11 cellular contexts compared by ENCODE assay signal in the genomic region with DNA sequence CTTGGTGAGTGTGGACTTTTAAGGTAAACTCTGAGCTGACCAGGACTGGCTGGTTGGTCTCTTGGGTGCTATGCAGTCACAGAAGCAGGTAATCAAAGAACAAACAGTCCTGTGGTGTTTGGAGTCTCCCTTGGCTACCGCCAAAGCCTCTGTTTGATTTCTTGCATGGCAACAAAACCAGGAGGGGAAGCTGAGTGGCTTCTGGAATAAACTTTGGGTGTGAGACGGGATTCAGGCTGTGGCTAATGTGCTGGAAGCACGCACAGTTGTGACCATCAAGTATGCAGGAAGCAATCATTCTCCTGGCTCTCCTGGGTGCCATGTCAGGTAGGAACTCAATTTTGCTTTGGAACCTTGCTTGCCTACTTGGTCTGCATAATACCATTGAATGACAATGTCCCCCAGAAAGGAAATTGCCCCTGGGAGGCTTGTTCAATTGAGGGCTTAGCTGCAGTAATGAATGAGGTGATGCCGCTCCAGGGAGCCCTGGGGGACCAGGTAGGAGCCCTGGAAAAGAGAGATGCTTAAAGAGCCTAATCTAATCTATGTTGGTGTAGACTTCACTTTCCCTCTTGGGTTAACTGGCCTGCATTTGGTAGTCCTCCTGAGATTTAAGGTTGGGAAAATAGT. TPM values are rescaled to one million over a fixed set of nuclear protein-coding genes. Genes with fewer than 3 reads are reported as not detected.
DNase-seq lines count a peak whose midpoint lies in the region; ATAC-seq and TF ChIP-seq lines count a peak whose summit lies in the region.
"Had no signal": no experiment of that assay in that cellular context is flagged by ENCODE, and none has a peak within 500 bp of the region (broad histone marks: within the 10 kb centered on the region; RNA-seq: fewer than 3 reads in every experiment).

A gene with protein sequence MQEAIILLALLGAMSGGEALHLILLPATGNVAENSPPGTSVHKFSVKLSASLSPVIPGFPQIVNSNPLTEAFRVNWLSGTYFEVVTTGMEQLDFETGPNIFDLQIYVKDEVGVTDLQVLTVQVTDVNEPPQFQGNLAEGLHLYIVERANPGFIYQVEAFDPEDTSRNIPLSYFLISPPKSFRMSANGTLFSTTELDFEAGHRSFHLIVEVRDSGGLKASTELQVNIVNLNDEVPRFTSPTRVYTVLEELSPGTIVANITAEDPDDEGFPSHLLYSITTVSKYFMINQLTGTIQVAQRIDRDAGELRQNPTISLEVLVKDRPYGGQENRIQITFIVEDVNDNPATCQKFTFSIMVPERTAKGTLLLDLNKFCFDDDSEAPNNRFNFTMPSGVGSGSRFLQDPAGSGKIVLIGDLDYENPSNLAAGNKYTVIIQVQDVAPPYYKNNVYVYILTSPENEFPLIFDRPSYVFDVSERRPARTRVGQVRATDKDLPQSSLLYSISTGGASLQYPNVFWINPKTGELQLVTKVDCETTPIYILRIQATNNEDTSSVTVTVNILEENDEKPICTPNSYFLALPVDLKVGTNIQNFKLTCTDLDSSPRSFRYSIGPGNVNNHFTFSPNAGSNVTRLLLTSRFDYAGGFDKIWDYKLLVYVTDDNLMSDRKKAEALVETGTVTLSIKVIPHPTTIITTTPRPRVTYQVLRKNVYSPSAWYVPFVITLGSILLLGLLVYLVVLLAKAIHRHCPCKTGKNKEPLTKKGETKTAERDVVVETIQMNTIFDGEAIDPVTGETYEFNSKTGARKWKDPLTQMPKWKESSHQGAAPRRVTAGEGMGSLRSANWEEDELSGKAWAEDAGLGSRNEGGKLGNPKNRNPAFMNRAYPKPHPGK (plus strand): TSS at position 227 of the 630 bp plus-strand sequence. CDS start 55 bp downstream, at position 282.

- in situ Hi-C loops in brain microvascular endothelial cell (cut with HindIII; ENCODE audit: low pct_ligation_motif_present, low sequenced_read_pairs): no loop called here

- 65% methylated on average over 4 of the region's 4 CpGs for WGBS in prostate gland

- ATAC-seq in GM23338: peak; percentile 83
- ATAC-seq: HCT116 had no signal

- H4K20me1 ChIP-seq in GM23338 (replicated peaks; ENCODE audit: insufficient read depth): no peaks in the 10 kb centered on the region

- peaks cover 34% of the 10 kb centered on the region for H3K4me1 Mint-ChIP-seq in GM23338
- H3K4me1 Mint-ChIP-seq in glutamatergic neuron (ENCODE audit: low read depth, unreplicated experiment): peaks cover 2% of the 10 kb centered on the region
- no peaks in the 10 kb centered on the region for H3K4me1 Mint-ChIP-seq in Calu3 (ENCODE audit: low read depth, unreplicated experiment)

- CTCF ChIA-PET in Calu3 (lab: Charles Lee): interaction anchor here (0.6 kb wide), 1 partner anchor 1513 kb away, joined by 3 read pairs; no protein-coding TSS in a partner anchor

- H3K27me3 Mint-ChIP-seq in GM23338 (ENCODE audit: insufficient read depth, low read depth, poor library complexity) (peaks cover 6% of the 10 kb centered on the region), glutamatergic neuron (ENCODE audit: unreplicated experiment) (no peaks in the 10 kb centered on the region), Calu3 (ENCODE audit: unreplicated experiment) (peaks cover 42% of the 10 kb centered on the region)

- no peak within 1 kb of the TSS for H2AFZ ChIP-seq in GM23338

- no peaks in the 10 kb centered on the region for H3K9me2 ChIP-seq in GM23338 (ENCODE audit: insufficient read depth)

- H3K9me3 ChIP-seq in prostate gland: no peaks in the 10 kb centered on the region

- no peak within 1 kb of the TSS for H3K4me3 Mint-ChIP-seq in GM23338
- no peak within 1 kb of the TSS for H3K4me3 Mint-ChIP-seq in glutamatergic neuron (ENCODE audit: unreplicated experiment)
- no peak within 1 kb of the TSS for H3K4me3 Mint-ChIP-seq in Calu3 (ENCODE audit: low read depth, unreplicated experiment)

- H3F3A ChIP-seq in GM23338 (replicated peaks; ENCODE audit: low read depth): no peaks in the 10 kb centered on the region

- TF ChIP-seq CTCF in GM23338 (conservative IDR thresholded peaks at IDR 0.05; ENCODE audit: low read depth in 2 of 2): no peak
- no peak for TF ChIP-seq CTCF in glutamatergic neuron (IDR thresholded peaks at IDR 0.05; ENCODE audit: partially characterized antibody, unreplicated experiment)
- TF ChIP-seq CTCF in prostate gland (IDR thresholded peaks at IDR 0.05): no peak
- TF ChIP-seq CTCF in brain microvascular endothelial cell (IDR thresholded peaks at IDR 0.05; ENCODE audit: low read depth, low read length, missing control alignments): no peak
- no peak for TF ChIP-seq CTCF in Calu3 (IDR thresholded peaks at IDR 0.05; ENCODE audit: unreplicated experiment)

- peaks cover 3% of the 10 kb centered on the region; the same call in 1 of the 3 replicates for H3K9me3 Mint-ChIP-seq in GM23338
- no peaks in the 10 kb centered on the region for H3K9me3 Mint-ChIP-seq in glutamatergic neuron (ENCODE audit: unreplicated experiment)
- H3K9me3 Mint-ChIP-seq in Calu3 (ENCODE audit: low read depth, unreplicated experiment): no peaks in the 10 kb centered on the region

- H3K4me1 ChIP-seq in GM23338 (ENCODE audit: insufficient read depth): peaks cover 20% of the 10 kb centered on the region
- H3K4me1 ChIP-seq in prostate gland (replicated peaks): no peaks in the 10 kb centered on the region

- DNase-seq in GM23338 (ENCODE audit: low spot score) (no peak), NCI-H69 (lab: John Stamatoyannopoulos, UW) (peak; percentile 91), glutamatergic neuron (no peak), prostate gland (ENCODE audit: low spot score) (peak; percentile 65), brain microvascular endothelial cell (no peak), Calu3 (no peak), NCI-H187 (lab: John Stamatoyannopoulos, UW) (no peak), RPMI8226 (no peak)
- DNase-seq: activated CD8-positive, alpha-beta memory T cell treated with anti-CD3 and anti-CD28 coated beads, Interleukin-2, amount 50 U/mL, for 48 hours; NCI-H1048 had no signal

- peak within 1 kb of the TSS; percentile 41; the same call in 1 of the 2 replicates for H3K27ac Mint-ChIP-seq in GM23338
- H3K27ac Mint-ChIP-seq in glutamatergic neuron (ENCODE audit: unreplicated experiment): no peak within 1 kb of the TSS
- no peak within 1 kb of the TSS for H3K27ac Mint-ChIP-seq in Calu3 (ENCODE audit: unreplicated experiment)

- H3K79me2 ChIP-seq in GM23338 (replicated peaks; ENCODE audit: insufficient read depth): no peaks in the 10 kb centered on the region

- no peak for TF ChIP-seq POLR2A in prostate gland (IDR thresholded peaks at IDR 0.05)

- H3K27me3 ChIP-seq in GM23338 (ENCODE audit: insufficient read depth): no peaks in the 10 kb centered on the region
- no peaks in the 10 kb centered on the region for H3K27me3 ChIP-seq in prostate gland (replicated peaks; ENCODE audit: insufficient read depth)
- H3K27me3 ChIP-seq in brain microvascular endothelial cell (replicated peaks): no peaks in the 10 kb centered on the region

- intact Hi-C loops in prostate gland (cut with DNase I): no loop called here
- intact Hi-C loops in Calu3 (cut with micrococcal nuclease; ENCODE audit: unreplicated experiment): no loop called here

- BruUV-seq in Calu3 (replicated peaks; lab: Mats Ljungman, UMichigan): no TSS peak

- peak within 1 kb of the TSS; percentile 15; the same call in 1 of the 2 replicates for H3K4me2 ChIP-seq in GM23338

- H3K36me3 ChIP-seq in GM23338 (ENCODE audit: insufficient read depth): no peaks in the 10 kb centered on the region
- H3K36me3 ChIP-seq in prostate gland: no peaks in the 10 kb centered on the region
- no peaks in the 10 kb centered on the region for H3K36me3 ChIP-seq in brain microvascular endothelial cell (replicated peaks)

- H3K27ac ChIP-seq in GM23338 (ENCODE audit: low read depth): no peak within 1 kb of the TSS
- peak within 1 kb of the TSS; percentile 39 to 57 for H3K27ac ChIP-seq in prostate gland
- H3K27ac ChIP-seq in brain microvascular endothelial cell: no peak within 1 kb of the TSS

- H3K36me3 Mint-ChIP-seq in GM23338 (ENCODE audit: low read depth): no peaks in the 10 kb centered on the region
- peaks cover 7% of the 10 kb centered on the region for H3K36me3 Mint-ChIP-seq in glutamatergic neuron (ENCODE audit: unreplicated experiment)
- no peaks in the 10 kb centered on the region for H3K36me3 Mint-ChIP-seq in Calu3 (ENCODE audit: insufficient read depth, unreplicated experiment)

- H3K4me3 ChIP-seq in GM23338 (no peak within 1 kb of the TSS), prostate gland (no peak within 1 kb of the TSS), brain microvascular endothelial cell (ENCODE audit: low read depth, low read length) (no peak within 1 kb of the TSS)

TF ChIP-seq in GM23338, 12 proteins besides CTCF, POLR2A, EP300 and RAD21 (continues in another document):
- no peak for TF ChIP-seq ZNF331 (CRISPR knock-in tag; IDR thresholded peaks at IDR 0.05; ENCODE audit: low read depth)

RNA-seq across cellular contexts. Expression of the gene that starts here (rescaled TPM):
- total RNA-seq in GM23338 (2014; rRNA removed; shearing (Covaris generic)): 6.7 and 12.2 TPM in 2 replicates
- 4.9 and 5.1 TPM in 2 replicates for polyA plus RNA-seq in GM23338 (2016; fragmentation: Nextera tagmentation; extraction: Ambion mirVana)
- total RNA-seq in glutamatergic neuron (ENCODE audit: unreplicated experiment) (50.8 TPM), prostate gland (1 to 10 TPM; 2.2 to 3.9 TPM), Calu3 (2022) (4.0 and 4.1 TPM in 2 replicates)

Comparison
In these comparisons a context has a peak if more than half of its experiments do, and no peak if none do; other contexts are left out.
1. DNase-seq: peak in NCI-H69 (single experiment) and prostate gland (single experiment); none in GM23338 (single experiment), glutamatergic neuron (single experiment), brain microvascular endothelial cell (single experiment), Calu3 (single experiment), NCI-H187 (0 of 2) and RPMI8226 (single experiment).
2. H3K27ac ChIP-seq: peak in prostate gland (2 of 2); none in GM23338 (single experiment) and brain microvascular endothelial cell (single experiment).